ENCODE assay signal across 6 cellular contexts in genomic region chr22:30919973-30920372, GRCh38.
"Had no signal": no experiment of that assay in that cellular context is flagged by ENCODE, and none has a peak within 500 bp of the region (broad histone marks: within the 10 kb centered on the region; RNA-seq: fewer than 3 reads in every experiment).

No MANE protein-coding gene starts in this region.

- H3K4me1 Mint-ChIP-seq: neural progenitor cell had no signal

- H3K9ac ChIP-seq: neural progenitor cell had no signal

- H3K9me3 ChIP-seq: ovary had no signal

- H3K27ac ChIP-seq: coronary artery, neural progenitor cell, ovary, skin epidermis, tibial artery, WERI-Rb-1 had no signal

- H3K4me3 ChIP-seq: coronary artery, neural progenitor cell, ovary, skin epidermis, tibial artery had no signal

- H3K36me3 ChIP-seq: neural progenitor cell, ovary had no signal

- H2AFZ ChIP-seq: neural progenitor cell had no signal

- H3K27ac Mint-ChIP-seq: neural progenitor cell had no signal

- H3K27me3 ChIP-seq: neural progenitor cell, ovary, tibial artery had no signal

- H3K4me2 ChIP-seq: neural progenitor cell had no signal

- H3K4me3 Mint-ChIP-seq: neural progenitor cell had no signal
